31 cellular contexts compared by ENCODE assay signal in the genomic region with DNA sequence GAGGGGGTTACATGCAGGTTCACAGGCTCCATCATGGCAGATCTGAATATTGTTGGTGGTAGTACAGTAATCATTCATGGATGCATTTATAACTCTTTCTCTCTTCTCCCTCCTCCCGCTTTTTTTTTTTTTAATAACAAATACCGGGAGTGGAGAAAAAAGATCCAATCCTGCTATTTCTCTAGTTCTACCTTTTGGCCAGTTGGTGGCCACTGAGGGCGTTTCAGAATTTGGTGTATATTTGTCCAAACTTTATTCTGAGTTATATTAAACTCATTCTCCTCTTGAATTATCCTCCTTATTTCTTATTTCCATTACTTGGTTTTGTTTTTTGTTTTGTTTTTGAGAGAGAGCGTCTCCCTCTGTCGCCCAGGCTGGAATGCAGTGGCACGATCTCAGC.
A peak's percentile ranks its signal among the peaks of the same experiment; 100 is the strongest.
DNase-seq lines count a peak whose midpoint lies in the region; ATAC-seq and TF ChIP-seq lines count a peak whose summit lies in the region.
"Had no signal": no experiment of that assay in that cellular context is flagged by ENCODE, and none has a peak within 500 bp of the region (broad histone marks: within the 10 kb centered on the region; RNA-seq: fewer than 3 reads in every experiment).

No MANE protein-coding gene starts in this region.

- H3F3A ChIP-seq in OCI-LY1 (ENCODE audit: insufficient read depth, low read length), result no peaks in the 10 kb centered on the region

- H3K9me2 ChIP-seq in OCI-LY1 (ENCODE audit: low read depth, low read length), result no peaks in the 10 kb centered on the region

- no peaks in the 10 kb centered on the region for H4K20me1 ChIP-seq in OCI-LY1 (ENCODE audit: insufficient read depth, low read length)

- no peak overlapping the region for H2AFZ ChIP-seq in OCI-LY1 (ENCODE audit: low read length)

- no peaks in the 10 kb centered on the region for H3K9me3 Mint-ChIP-seq in nephron progenitor cell
- H3K9me3 Mint-ChIP-seq: activated T-helper 2 cell treated with anti-CD3 and anti-CD28 coated beads, Interferon-gamma antibody, Interleukin-2, Interleukin-4, amounts not matched to agents 10 μg/mL and 5 μg/mL and 100 μg/mL, durations not matched to agents 14 hours and 24 hours and 36 hours; naive thymus-derived CD4-positive, alpha-beta T cell had no signal

- ATAC-seq in HG03139 (IDR thresholded peaks at IDR 0.05; ENCODE audit: unreplicated experiment), result no peak
- ATAC-seq in HG03439 (IDR thresholded peaks at IDR 0.05; ENCODE audit: unreplicated experiment), result no peak
- no peak for ATAC-seq in upper lobe of right lung
- ATAC-seq: gastroesophageal sphincter; naive thymus-derived CD4-positive, alpha-beta T cell; psoas muscle; sciatic nerve had no signal

- H3K27ac Mint-ChIP-seq in nephron progenitor cell, result no peak overlapping the region
- H3K27ac Mint-ChIP-seq: activated T-helper 2 cell treated with anti-CD3 and anti-CD28 coated beads, Interferon-gamma antibody, Interleukin-2, Interleukin-4, amounts not matched to agents 10 μg/mL and 5 μg/mL and 100 μg/mL, durations not matched to agents 14 hours and 24 hours and 36 hours had no signal

- DNase-seq in DMS114 treated with DMSO at 0.1 percent for 48 hours (lab: John Stamatoyannopoulos, UW; ENCODE audit: unreplicated experiment), result peak; percentile 1
- no peak for DNase-seq in choroid plexus epithelial cell (ENCODE audit: low read depth)
- no peak for DNase-seq in nephron progenitor cell
- DNase-seq in NCI-H187 treated with DMSO at 0.1 percent for 48 hours (lab: John Stamatoyannopoulos, UW), result no peak
- no peak for DNase-seq in upper lobe of right lung
- DNase-seq: ACHN; activated CD4-positive, alpha-beta T cell treated with anti-CD3 and anti-CD28 coated beads for 48 hours; activated naive CD4-positive, alpha-beta T cell treated with anti-CD3 and anti-CD28 coated beads, Interleukin-2, amount 50 U/mL, for 16 hours; DMS79 treated with DMSO at 0.1 percent for 48 hours; effector CD4-positive, alpha-beta T cell; GF-D8; hippocampal formation; naive thymus-derived CD4-positive, alpha-beta T cell; NCI-H1436; NCI-H2081 treated with DMSO at 0.1 percent for 48 hours; NCI-H446; NCI-H774; nucleus accumbens; psoas muscle; SJCRH30; stimulated activated CD4-positive, alpha-beta T cell treated with anti-CD3 and anti-CD28 coated beads, Interleukin-4, amount 100 ng/mL, for 1 hour; transverse colon had no signal

- intact Hi-C loops in upper lobe of right lung (cut with DNase I), result loop anchor here (5.0 kb wide), 1 partner anchor 247 kb away; no protein-coding TSS in a partner anchor

- no peaks in the 10 kb centered on the region for H3K9me3 ChIP-seq in OCI-LY1 (ENCODE audit: low read length)
- no peaks in the 10 kb centered on the region for H3K9me3 ChIP-seq in upper lobe of right lung
- H3K9me3 ChIP-seq: breast epithelium, gastroesophageal sphincter, psoas muscle, SJCRH30, transverse colon had no signal

- H3K27ac ChIP-seq in OCI-LY1 (ENCODE audit: low read depth, low read length, poor library complexity, severe bottlenecking), result no peak overlapping the region
- no peak overlapping the region for H3K27ac ChIP-seq in upper lobe of right lung
- H3K27ac ChIP-seq: breast epithelium, C4-2B, gastroesophageal sphincter, psoas muscle, SJCRH30, transverse colon had no signal

- no peak overlapping the region for H3K4me3 Mint-ChIP-seq in nephron progenitor cell
- H3K4me3 Mint-ChIP-seq: naive thymus-derived CD4-positive, alpha-beta T cell had no signal

- peak; percentile 21 for TF ChIP-seq CTCF in OCI-LY1 (IDR thresholded peaks at IDR 0.05; ENCODE audit: low read length)
- peak; percentile 45 for TF ChIP-seq CTCF in choroid plexus epithelial cell (conservative IDR thresholded peaks at IDR 0.05; ENCODE audit: low read depth, low read length)
- peak; percentile 10 for TF ChIP-seq CTCF in nephron progenitor cell (IDR thresholded peaks at IDR 0.05)
- TF ChIP-seq CTCF in upper lobe of right lung (IDR thresholded peaks at IDR 0.05), result no peak

- H3K4me3 ChIP-seq in OCI-LY1 (ENCODE audit: low read depth, low read length, poor library complexity, severe bottlenecking), result no peak overlapping the region
- H3K4me3 ChIP-seq in choroid plexus epithelial cell (ENCODE audit: low read depth, low read length), result no peak overlapping the region
- H3K4me3 ChIP-seq in upper lobe of right lung, result no peak overlapping the region
- H3K4me3 ChIP-seq: breast epithelium, gastroesophageal sphincter, lung, psoas muscle, SJCRH30, transverse colon had no signal

- H3K4me2 ChIP-seq in OCI-LY1 (ENCODE audit: low read length), result no peak overlapping the region

- H3K79me2 ChIP-seq in OCI-LY1 (ENCODE audit: insufficient read depth, low read length), result peaks cover 20% of the 10 kb centered on the region; the same call in 1 of the 2 replicates

- peaks cover 67% of the 10 kb centered on the region for H3K4me1 ChIP-seq in OCI-LY1 (ENCODE audit: insufficient read depth, low read length, severe bottlenecking)
- peaks cover 1% of the 10 kb centered on the region for H3K4me1 ChIP-seq in upper lobe of right lung
- H3K4me1 ChIP-seq: breast epithelium had no signal

- H3K9ac ChIP-seq in OCI-LY1 (ENCODE audit: low read length), result no peak overlapping the region

- H3K27me3 ChIP-seq in OCI-LY1 (ENCODE audit: insufficient read depth, low read length), result no peaks in the 10 kb centered on the region
- no peaks in the 10 kb centered on the region for H3K27me3 ChIP-seq in upper lobe of right lung
- H3K27me3 ChIP-seq: breast epithelium, gastroesophageal sphincter, SJCRH30, transverse colon had no signal

- peaks cover 6% of the 10 kb centered on the region for H3K4me1 Mint-ChIP-seq in nephron progenitor cell

- H3K27me3 Mint-ChIP-seq in nephron progenitor cell (ENCODE audit: low read depth, poor library complexity), result no peaks in the 10 kb centered on the region
- H3K27me3 Mint-ChIP-seq: naive thymus-derived CD4-positive, alpha-beta T cell had no signal

- H3K36me3 Mint-ChIP-seq in nephron progenitor cell (ENCODE audit: low read depth), result no peaks in the 10 kb centered on the region

- H3K36me3 ChIP-seq in OCI-LY1 (ENCODE audit: insufficient read depth, low read length) (peaks cover 5% of the 10 kb centered on the region; the same call in 1 of the 2 replicates), upper lobe of right lung (no peaks in the 10 kb centered on the region)
- H3K36me3 ChIP-seq: breast epithelium, gastroesophageal sphincter, SJCRH30, transverse colon had no signal
